ENCODE assay signal across 23 cellular contexts in the genomic region with DNA sequence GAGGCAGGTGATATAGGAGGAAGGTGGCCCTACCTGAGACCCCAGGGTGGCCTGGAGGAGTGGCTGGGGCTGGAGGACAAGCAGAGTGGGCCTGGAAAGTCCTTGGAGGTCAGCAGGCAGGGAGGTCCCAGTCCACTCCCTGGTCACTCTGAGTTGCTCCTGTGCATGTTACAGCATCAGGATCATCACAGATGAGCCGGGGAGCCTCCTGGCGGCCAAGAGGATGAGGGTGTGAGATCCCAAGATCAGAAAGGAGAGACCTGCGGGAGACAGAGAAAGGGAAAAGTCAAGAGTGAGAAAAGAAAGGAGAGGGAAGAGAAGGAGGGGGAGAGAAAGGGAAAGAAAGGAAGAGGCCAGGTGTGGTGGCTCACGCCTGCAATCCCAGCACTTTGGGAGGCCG.
A peak's percentile ranks its signal among the peaks of the same experiment; 100 is the strongest.
DNase-seq lines count a peak whose midpoint lies in the region; TF ChIP-seq lines count a peak whose summit lies in the region.
"Had no signal": no experiment of that assay in that cellular context is flagged by ENCODE, and none has a peak within 500 bp of the region (broad histone marks: within the 10 kb centered on the region; RNA-seq: fewer than 3 reads in every experiment).

No MANE protein-coding gene starts in this region.

- no peaks in the 10 kb centered on the region for H3K36me3 ChIP-seq in CD8-positive, alpha-beta memory T cell (ENCODE audit: insufficient read depth, low read length)
- H3K36me3 ChIP-seq: left ventricle myocardium inferior, tibial artery had no signal

- peak overlapping the region; percentile 94 for H3K27ac Mint-ChIP-seq in activated CD4-positive, alpha-beta T cell treated with anti-CD3 and anti-CD28 coated beads, Interleukin-2, amount 10 ng/mL, durations not matched to agents 7 days and 5 days
- peak overlapping the region in 7 of 8 donors; percentile 17 to 56 (median 38) for H3K27ac Mint-ChIP-seq in CD8-positive, alpha-beta memory T cell
- peak overlapping the region; percentile 0 for H3K27ac Mint-ChIP-seq in activated CD4-positive, alpha-beta memory T cell treated with anti-CD3 and anti-CD28 coated beads for 36 hours
- peak overlapping the region; percentile 28 for H3K27ac Mint-ChIP-seq in endothelial cell (ENCODE audit: unreplicated experiment)

- peaks cover 31% of the 10 kb centered on the region for H3K4me1 ChIP-seq in CD8-positive, alpha-beta memory T cell (ENCODE audit: insufficient read depth, low read length)
- H3K4me1 ChIP-seq: A549, left ventricle myocardium inferior, tibial artery had no signal

- no peak overlapping the region for H3K4me3 ChIP-seq in CD8-positive, alpha-beta memory T cell (ENCODE audit: low read length)
- H3K4me3 ChIP-seq: A549, left ventricle myocardium inferior, tibial artery had no signal

- CTCF ChIA-PET in activated CD4-positive, alpha-beta T cell treated with anti-CD3 and anti-CD28 coated beads, Interleukin-2, amount 10 ng/mL, durations not matched to agents 7 days and 5 days (lab: Charles Lee), result interaction anchor here (1.0 kb wide), 1 partner anchor 19 kb away, joined by 3 read pairs; no protein-coding TSS in a partner anchor
- CTCF ChIA-PET in CD8-positive, alpha-beta memory T cell (lab: Charles Lee), result no interaction called here
- CTCF ChIA-PET in activated CD4-positive, alpha-beta memory T cell treated with anti-CD3 and anti-CD28 coated beads for 36 hours (lab: Charles Lee), result interaction anchor here (1.2 kb wide), 1 partner anchor 71 kb away, joined by 4 read pairs; no protein-coding TSS in a partner anchor

- peaks cover 1% of the 10 kb centered on the region for H3K27me3 Mint-ChIP-seq in activated CD4-positive, alpha-beta T cell treated with anti-CD3 and anti-CD28 coated beads, Interleukin-2, amount 10 ng/mL, durations not matched to agents 7 days and 5 days
- no peaks in the 10 kb centered on the region for H3K27me3 Mint-ChIP-seq in CD8-positive, alpha-beta memory T cell
- H3K27me3 Mint-ChIP-seq in activated CD4-positive, alpha-beta memory T cell treated with anti-CD3 and anti-CD28 coated beads for 36 hours, result no peaks in the 10 kb centered on the region
- peaks cover 2% of the 10 kb centered on the region for H3K27me3 Mint-ChIP-seq in endothelial cell (ENCODE audit: unreplicated experiment)

- peaks cover 3% of the 10 kb centered on the region for H3K36me3 Mint-ChIP-seq in activated CD4-positive, alpha-beta T cell treated with anti-CD3 and anti-CD28 coated beads, Interleukin-2, amount 10 ng/mL, durations not matched to agents 7 days and 5 days (ENCODE audit: low read depth)
- H3K36me3 Mint-ChIP-seq in CD8-positive, alpha-beta memory T cell, result peaks cover 0 to 2% (median 0%) of the 10 kb centered on the region in 3 donors
- no peaks in the 10 kb centered on the region for H3K36me3 Mint-ChIP-seq in activated CD4-positive, alpha-beta memory T cell treated with anti-CD3 and anti-CD28 coated beads for 36 hours
- H3K36me3 Mint-ChIP-seq in endothelial cell (ENCODE audit: low read depth, unreplicated experiment), result no peaks in the 10 kb centered on the region

- H3K9me3 Mint-ChIP-seq in activated CD4-positive, alpha-beta T cell treated with anti-CD3 and anti-CD28 coated beads, Interleukin-2, amount 10 ng/mL, durations not matched to agents 7 days and 5 days, result no peaks in the 10 kb centered on the region
- no peaks in the 10 kb centered on the region for H3K9me3 Mint-ChIP-seq in CD8-positive, alpha-beta memory T cell
- no peaks in the 10 kb centered on the region for H3K9me3 Mint-ChIP-seq in activated CD4-positive, alpha-beta memory T cell treated with anti-CD3 and anti-CD28 coated beads for 36 hours
- no peaks in the 10 kb centered on the region for H3K9me3 Mint-ChIP-seq in endothelial cell (ENCODE audit: unreplicated experiment)

- no peak for TF ChIP-seq CTCF in endothelial cell (IDR thresholded peaks at IDR 0.05; ENCODE audit: unreplicated experiment)

- POLR2A ChIA-PET in activated CD4-positive, alpha-beta T cell treated with anti-CD3 and anti-CD28 coated beads, Interleukin-2, amount 10 ng/mL, durations not matched to agents 7 days and 5 days (lab: Charles Lee), result no interaction called here
- POLR2A ChIA-PET in CD8-positive, alpha-beta memory T cell (lab: Charles Lee), result no interaction called here
- POLR2A ChIA-PET in activated CD4-positive, alpha-beta memory T cell treated with anti-CD3 and anti-CD28 coated beads for 36 hours (lab: Charles Lee), result interaction anchor here (0.6 kb wide), 1 partner anchor 64 kb away, joined by 3 read pairs; no protein-coding TSS in a partner anchor

- DNase-seq in activated CD4-positive, alpha-beta T cell treated with anti-CD3 and anti-CD28 coated beads, Interleukin-2, amount 10 ng/mL, durations not matched to agents 7 days and 5 days, result no peak
- DNase-seq in activated CD4-positive, alpha-beta T cell treated with anti-CD3 and anti-CD28 coated beads, Interleukin-2, amount 50 U/mL, for 1 hour, result no peak
- DNase-seq in CD8-positive, alpha-beta memory T cell, result no peak
- DNase-seq in activated CD4-positive, alpha-beta memory T cell treated with anti-CD3 and anti-CD28 coated beads for 36 hours, result no peak
- DNase-seq in endothelial cell (ENCODE audit: low spot score) (no peak), inferior parietal cortex (ENCODE audit: extremely low spot score) (no peak), pons (ENCODE audit: low spot score) (no peak), DMS53 treated with DMSO at 0.1 percent for 48 hours (lab: John Stamatoyannopoulos, UW; ENCODE audit: unreplicated experiment) (no peak)
- DNase-seq: activated effector memory CD4-positive, alpha-beta T cell treated with Interleukin-2 at 50 U/mL for 16 hours; AML-193; DMS79; GF-D8; islet precursor cell; left ventricle myocardium inferior; mesendoderm; NCI-H1105; NCI-H1930; NCI-H526; SHP77 treated with DMSO at 0.1 percent for 48 hours; small intestine; stimulated activated CD4-positive, alpha-beta T cell treated with anti-CD3 and anti-CD28 coated beads, Interleukin-1b, Interleukin-23, amount 100 ng/mL, for 48 hours; tibial artery had no signal

- H3K9me3 ChIP-seq in CD8-positive, alpha-beta memory T cell (ENCODE audit: low read length), result no peaks in the 10 kb centered on the region
- H3K9me3 ChIP-seq: A549, left ventricle myocardium inferior, tibial artery had no signal

- H3K27ac ChIP-seq in CD8-positive, alpha-beta memory T cell (ENCODE audit: low read depth, low read length), result no peak overlapping the region
- H3K27ac ChIP-seq: A549, left ventricle myocardium inferior, tibial artery had no signal

- peaks cover 59% of the 10 kb centered on the region for H3K4me1 Mint-ChIP-seq in activated CD4-positive, alpha-beta T cell treated with anti-CD3 and anti-CD28 coated beads, Interleukin-2, amount 10 ng/mL, durations not matched to agents 7 days and 5 days
- H3K4me1 Mint-ChIP-seq in CD8-positive, alpha-beta memory T cell, result peaks cover 39 to 55% (median 51%) of the 10 kb centered on the region in 3 donors
- H3K4me1 Mint-ChIP-seq in activated CD4-positive, alpha-beta memory T cell treated with anti-CD3 and anti-CD28 coated beads for 36 hours (ENCODE audit: low read depth), result peaks cover 39% of the 10 kb centered on the region
- H3K4me1 Mint-ChIP-seq in endothelial cell (ENCODE audit: unreplicated experiment), result peaks cover 9% of the 10 kb centered on the region

- H3K4me3 Mint-ChIP-seq in activated CD4-positive, alpha-beta T cell treated with anti-CD3 and anti-CD28 coated beads, Interleukin-2, amount 10 ng/mL, durations not matched to agents 7 days and 5 days, result peak overlapping the region; percentile 61
- H3K4me3 Mint-ChIP-seq in CD8-positive, alpha-beta memory T cell, result peak overlapping the region in 3 of 7 donors; percentile 0 to 40 (median 32)
- H3K4me3 Mint-ChIP-seq in activated CD4-positive, alpha-beta memory T cell treated with anti-CD3 and anti-CD28 coated beads for 36 hours, result no peak overlapping the region
- H3K4me3 Mint-ChIP-seq in endothelial cell (ENCODE audit: unreplicated experiment), result no peak overlapping the region

- no peaks in the 10 kb centered on the region for H3K27me3 ChIP-seq in CD8-positive, alpha-beta memory T cell (ENCODE audit: insufficient read depth, low read length, poor library complexity, severe bottlenecking)

- intact Hi-C loops in activated CD4-positive, alpha-beta memory T cell treated with anti-CD3 and anti-CD28 coated beads for 36 hours (cut with micrococcal nuclease), result no loop called here

Comparison
In these comparisons a context has a peak if more than half of its experiments do, and no peak if none do; other contexts are left out.
1. H3K27ac Mint-ChIP-seq: peak in every context shown above with its lines; median percentile 94 in activated CD4-positive, alpha-beta T cell treated with anti-CD3 and anti-CD28 coated beads, Interleukin-2, amount 10 ng/mL, durations not matched to agents 7 days and 5 days; 38 in CD8-positive, alpha-beta memory T cell; 28 in endothelial cell; 0 in activated CD4-positive, alpha-beta memory T cell treated with anti-CD3 and anti-CD28 coated beads for 36 hours.